Comparison of ENCODE assay signal across 16 cellular contexts in the genomic region with DNA sequence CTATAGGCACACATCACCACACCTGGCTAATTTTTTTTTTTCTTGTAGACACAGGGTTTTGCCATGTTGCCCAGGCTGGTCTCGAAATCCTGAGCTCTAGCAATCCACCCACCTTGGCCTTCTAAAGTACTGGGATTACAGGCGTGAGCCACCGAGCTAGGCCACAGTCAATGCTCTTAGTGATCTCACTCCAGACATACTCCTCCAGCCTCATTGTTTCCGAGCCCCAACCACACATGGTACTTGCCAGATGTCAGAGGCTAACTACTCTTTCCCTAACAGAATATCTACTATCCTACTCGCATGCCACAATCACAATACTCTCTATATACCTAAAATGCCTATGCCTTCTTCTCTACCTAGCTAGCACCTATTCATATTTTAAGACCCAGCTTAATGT.
"Had no signal": no experiment of that assay in that cellular context is flagged by ENCODE, and none has a peak within 500 bp of the region (broad histone marks: within the 10 kb centered on the region; RNA-seq: fewer than 3 reads in every experiment).

No MANE protein-coding gene starts in this region.

- H3K36me3 ChIP-seq: MG63 had no signal

- H3K9me3 ChIP-seq: MG63, SK-N-SH had no signal

- H3K27me3 ChIP-seq: MG63 had no signal

- DNase-seq: Karpas-422, KG1, MG63, NCI-H1092, NCI-H1105 treated with DMSO at 0.1 percent for 48 hours, NCI-H1417 treated with DMSO at 0.1 percent for 48 hours, NCI-H146, NCI-H1930, NCI-H2081, NCI-H2107, NCI-H2227 treated with DMSO at 0.1 percent for 48 hours, NCI-H524 treated with DMSO at 0.1 percent for 48 hours, NCI-H774, RPMI8226, SHP77, SK-N-SH had no signal

- H3K4me3 ChIP-seq: MG63 had no signal
